ENCODE assay signal across 8 cellular contexts in genomic region chrX:49269010-49269767, GRCh38. TPM values are rescaled to one million over a fixed set of nuclear protein-coding genes. Genes with fewer than 3 reads are reported as not detected.
DNase-seq lines count a peak whose midpoint lies in the region; ATAC-seq and TF ChIP-seq lines count a peak whose summit lies in the region.

No MANE protein-coding gene starts in this region.

- WGBS in esophagus, 2 donors = 0 to 30% methylated on average over 45 of the region's 45 CpGs

- H3K9me3 ChIP-seq in esophagus (ENCODE audit: control insufficient read depth in 2 of 2, insufficient read depth in 1 of 2, low read depth in 1 of 2, low read length in 1 of 2) (no peaks in the 10 kb centered on the region), mucosa of stomach (ENCODE audit: control insufficient read depth, low read length) (no peaks in the 10 kb centered on the region)

- H3K9ac ChIP-seq in mucosa of stomach (ENCODE audit: low read length) = peak overlapping the region; percentile 76

- H3K27me3 ChIP-seq in esophagus (ENCODE audit: control insufficient read depth in 1 of 2, insufficient read depth in 2 of 2, low read length in 2 of 2) (no peaks in the 10 kb centered on the region), mucosa of stomach (ENCODE audit: control insufficient read depth, insufficient read depth, low read length) (no peaks in the 10 kb centered on the region)

- peaks cover 0 to 14% of the 10 kb centered on the region in 2 donors for H3K4me1 ChIP-seq in esophagus (ENCODE audit: control insufficient read depth in 2 of 2, insufficient read depth in 2 of 2, low read length in 1 of 2)
- H3K4me1 ChIP-seq in mucosa of stomach (ENCODE audit: control insufficient read depth, insufficient read depth, low read length) = peaks cover 22% of the 10 kb centered on the region

- ATAC-seq in GM21737 (IDR thresholded peaks at IDR 0.05; ENCODE audit: unreplicated experiment) = peak; percentile 83

- DNase-seq in DMS79 (lab: John Stamatoyannopoulos, UW) (peak; percentile 96), KG1 (lab: John Stamatoyannopoulos, UW) (peak; percentile 77)
- DNase-seq in activated T-cell treated with anti-CD3 and anti-CD28 coated beads, Interleukin-2, amount 50 U/mL, for 48 hours = peak; percentile 93 to 94
- peak; percentile 93 for DNase-seq in stimulated activated CD8-positive, alpha-beta memory T cell treated with anti-CD3 and anti-CD28 coated beads, Interleukin-4, amount 100 ng/mL, for 48 hours

- H3K27ac ChIP-seq in esophagus (ENCODE audit: low read depth in 2 of 2, low read length in 1 of 2) = peak overlapping the region; percentile 95

- peak overlapping the region; percentile 43 to 80 for H3K4me3 ChIP-seq in esophagus (ENCODE audit: low read depth in 1 of 2, low read length in 2 of 2)
- H3K4me3 ChIP-seq in mucosa of stomach (ENCODE audit: low read length) = peak overlapping the region; percentile 63

- H3K36me3 ChIP-seq in esophagus (ENCODE audit: control insufficient read depth in 2 of 2, insufficient read depth in 2 of 2, low read length in 1 of 2) = no peaks in the 10 kb centered on the region
- H3K36me3 ChIP-seq in mucosa of stomach (ENCODE audit: control insufficient read depth, insufficient read depth, low read length) = no peaks in the 10 kb centered on the region

TF ChIP-seq in PFSK-1, 5 proteins besides CTCF, POLR2A, EP300 and RAD21:
- no peak for TF ChIP-seq SIN3A (IDR thresholded peaks at IDR 0.05; ENCODE audit: borderline replicate concordance, insufficient read depth, low read length)
- no peak; the same call in 1 of the 2 replicates for TF ChIP-seq TAF1 (IDR thresholded peaks at IDR 0.05; ENCODE audit: borderline replicate concordance, insufficient read depth, low read length)
- TF ChIP-seq REST (IDR thresholded peaks at IDR 0.05; ENCODE audit: insufficient read depth in 1 of 2, low read depth in 2 of 2, low read length in 2 of 2) = peak in 1 of 2 experiments; percentile 20; a peak in 1 of 4 replicates
- TF ChIP-seq POLR2AphosphoS5 (IDR thresholded peaks at IDR 0.05; ENCODE audit: low read depth, low read length) = peak; percentile 87
- TF ChIP-seq FOXP2 (optimal IDR thresholded peaks at IDR 0.05; ENCODE audit: borderline replicate concordance, extremely low read depth, extremely low read length, insufficient read depth) = no peak

RNA-seq across cellular contexts. Expression of gene PPP1R3F, which starts 0.4 kb away (rescaled TPM):
- polyA plus RNA-seq in PFSK-1 (2012; ENCODE audit: insufficient read length, low read depth) = 6.8 TPM
- polyA plus RNA-seq in esophagus = 1 to 10 TPM; 3.8 to 4.9 TPM

RNA-seq across cellular contexts. Expression of gene FOXP3, which starts 4.7 kb away (rescaled TPM):
- polyA plus RNA-seq in PFSK-1 (2012; ENCODE audit: insufficient read length, low read depth) = 0.40 TPM
- polyA plus RNA-seq in esophagus = under 1 TPM; 0.59 to 0.65 TPM

RNA-seq across cellular contexts. Expression of gene CCDC22, which starts 33.9 kb away (rescaled TPM):
- 37.3 TPM for polyA plus RNA-seq in PFSK-1 (2012; ENCODE audit: insufficient read length, low read depth)
- 10 to 100 TPM in 1 of 2 donors, 1 to 10 TPM in 1; 6.3 to 11.0 TPM for polyA plus RNA-seq in esophagus

RNA-seq across cellular contexts. Expression of gene GAGE10, which starts 34.3 kb away (rescaled TPM):
- not detected for polyA plus RNA-seq in PFSK-1 (2012; ENCODE audit: insufficient read length, low read depth)
- polyA plus RNA-seq in esophagus = not detected

RNA-seq across cellular contexts. Expression of gene CACNA1F, which starts 36.0 kb away (rescaled TPM):
- not detected for polyA plus RNA-seq in PFSK-1 (2012; ENCODE audit: insufficient read length, low read depth)
- polyA plus RNA-seq in esophagus = under 1 TPM; 0.11 to 0.24 TPM

Comparison
In these comparisons a context has a peak if more than half of its experiments do, and no peak if none do; other contexts are left out.
1. Peak in every context shown above with its lines: DNase-seq, ATAC-seq, H3K4me3 ChIP-seq and H3K27ac ChIP-seq.